In the genomic region with DNA sequence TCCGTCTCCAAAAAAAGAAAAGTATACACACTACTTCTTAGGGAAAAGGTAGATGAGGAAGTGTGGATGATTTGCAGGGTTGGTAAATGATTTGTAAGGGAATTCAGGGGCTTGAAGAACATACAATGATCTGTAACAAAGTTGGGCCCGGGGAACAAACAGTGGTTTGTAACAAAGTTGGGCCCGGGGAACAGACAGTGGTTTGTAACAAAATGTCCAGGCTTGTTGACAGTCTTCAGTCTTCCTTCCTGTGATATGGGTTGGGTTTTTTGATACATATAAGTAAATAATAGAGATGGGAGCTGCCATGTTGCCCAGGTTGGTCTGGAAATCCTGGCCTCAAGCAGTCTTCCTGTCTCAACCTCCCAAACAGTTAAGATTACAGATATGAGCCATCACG, we compare ENCODE assay signal across 23 cellular contexts.
"Had no signal": no experiment of that assay in that cellular context is flagged by ENCODE, and none has a peak within 500 bp of the region (broad histone marks: within the 10 kb centered on the region; RNA-seq: fewer than 3 reads in every experiment).

No MANE protein-coding gene starts in this region.

- H3K27ac ChIP-seq: HL-60, RWPE1 had no signal

- FAIRE-seq: HTR-8/SVneo, RCC 7860 had no signal

- H3K9me3 ChIP-seq: MG63 had no signal

- H3K36me3 ChIP-seq: MG63 had no signal

- H3K27me3 ChIP-seq: MG63 had no signal

- H3K4me3 ChIP-seq: MG63 had no signal

- DNase-seq: IMR-90, Karpas-422, KG1, MG63, NCI-H1092, NCI-H1105 treated with DMSO at 0.1 percent for 48 hours, NCI-H1417 treated with DMSO at 0.1 percent for 48 hours, NCI-H146, NCI-H1694 treated with DMSO at 0.1 percent for 48 hours, NCI-H1930, NCI-H2081 treated with DMSO at 0.1 percent for 48 hours, NCI-H2171, NCI-H226, NCI-H446, NCI-H510A, NCI-H524 treated with DMSO at 0.1 percent for 48 hours, NCI-H69, NCI-H774, SHP77 had no signal
